In the genomic region with DNA sequence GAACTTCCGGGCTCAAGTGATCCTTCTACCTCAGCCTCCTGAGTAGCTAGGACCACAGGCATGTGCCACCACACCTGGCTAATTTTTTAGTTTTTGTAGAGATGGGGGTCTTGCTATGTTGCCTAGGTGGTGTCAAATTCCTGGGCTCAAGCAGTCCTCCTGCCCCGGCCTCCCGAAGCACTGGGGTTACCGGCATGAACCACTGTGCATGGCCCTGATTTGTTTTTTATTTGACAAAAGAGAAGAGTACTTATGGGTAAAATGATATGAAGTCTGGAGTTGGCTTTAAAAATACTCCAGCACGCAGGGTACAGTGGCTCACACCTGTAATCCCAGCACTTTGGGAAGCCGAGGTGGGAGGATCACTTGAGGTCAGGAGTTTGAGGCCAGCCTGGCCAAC, we compare ENCODE assay signal across 1 cellular context. TPM values are rescaled to one million over a fixed set of nuclear protein-coding genes. Genes with fewer than 3 reads are reported as not detected.
"Had no signal": no experiment of that assay in that cellular context is flagged by ENCODE, and none has a peak within 500 bp of the region (broad histone marks: within the 10 kb centered on the region; RNA-seq: fewer than 3 reads in every experiment).

No MANE protein-coding gene starts in this region.

RNA-seq across cellular contexts. Expression of gene GRTP1, which starts 4.4 kb away (rescaled TPM):
- total RNA-seq: naive thymus-derived CD8-positive, alpha-beta T cell had no signal
- polyA plus RNA-seq: naive thymus-derived CD8-positive, alpha-beta T cell had no signal
